In genomic region chr4:63296773-63297172, GRCh38 we compare ENCODE assay signal across 13 cellular contexts.
DNase-seq lines count a peak whose midpoint lies in the region; ATAC-seq and TF ChIP-seq lines count a peak whose summit lies in the region.
"Had no signal": no experiment of that assay in that cellular context is flagged by ENCODE, and none has a peak within 500 bp of the region (broad histone marks: within the 10 kb centered on the region; RNA-seq: fewer than 3 reads in every experiment).

No MANE protein-coding gene starts in this region.

- DNase-seq in D341Med (ENCODE audit: low spot score) (peak; percentile 29), RKO (ENCODE audit: low spot score) (peak; percentile 54), left kidney (ENCODE audit: low read depth, low spot score) (peak; percentile 29), nucleus accumbens (lab: John Stamatoyannopoulos, UW) (no peak), pons (ENCODE audit: low spot score) (no peak)
- DNase-seq: activated B cell treated with CpG ODN at 0.5 μM for 24 hours; CD8-positive, alpha-beta memory T cell; naive thymus-derived CD4-positive, alpha-beta T cell; NCI-H1930 had no signal

- CTCF ChIA-PET in HEK293 (lab: Yijun Ruan, JAX) = interaction anchor here (0.7 to 0.9 kb wide), 2 partner anchors 267 to 1242 kb away, joined by 3 read pairs; no protein-coding TSS in a partner anchor

- no peak overlapping the region for H3K4me3 ChIP-seq in HEK293 (ENCODE audit: low read depth, low read length)
- H3K4me3 ChIP-seq: gastroesophageal sphincter had no signal

- POLR2A ChIA-PET in HEK293 (lab: Yijun Ruan, JAX) = no interaction called here

- H3K36me3 ChIP-seq in HEK293 (ENCODE audit: control insufficient read depth in 2 of 2, insufficient read depth in 1 of 2, low read length in 2 of 2) = no peaks in the 10 kb centered on the region
- H3K36me3 ChIP-seq: gastroesophageal sphincter had no signal

- ATAC-seq in HG03457 (IDR thresholded peaks at IDR 0.05; ENCODE audit: unreplicated experiment) (no peak), HG02981 (IDR thresholded peaks at IDR 0.05; ENCODE audit: unreplicated experiment) (no peak)
- ATAC-seq: gastroesophageal sphincter; naive thymus-derived CD4-positive, alpha-beta T cell had no signal

- H3K9me3 ChIP-seq in HEK293 (ENCODE audit: control insufficient read depth, insufficient read depth, low read depth, low read length) = no peaks in the 10 kb centered on the region
- H3K9me3 ChIP-seq: gastroesophageal sphincter had no signal

- H3K4me1 ChIP-seq in HEK293 (ENCODE audit: control insufficient read depth, insufficient read depth, low read length) = no peaks in the 10 kb centered on the region
- H3K4me1 ChIP-seq: gastroesophageal sphincter had no signal

- H3K27ac ChIP-seq in HEK293 (ENCODE audit: extremely low read depth, low read depth, low read length) = no peak overlapping the region
- H3K27ac ChIP-seq: gastroesophageal sphincter had no signal

- no peak for TF ChIP-seq CTCF in HEK293 (tag by site-specific recombination; IDR thresholded peaks at IDR 0.05)

TF ChIP-seq in HEK293, 187 proteins besides CTCF, POLR2A, EP300 and RAD21:
- TF ChIP-seq ZNF214 (tag by site-specific recombination; IDR thresholded peaks at IDR 0.05; ENCODE audit: borderline replicate concordance) (no peak), SP3 (tag by site-specific recombination; IDR thresholded peaks at IDR 0.05) (no peak), ZNF626 (tag by site-specific recombination; IDR thresholded peaks at IDR 0.05) (no peak), ZBTB8A (tag by site-specific recombination; IDR thresholded peaks at IDR 0.05) (no peak), ZNF311 (tag by site-specific recombination; IDR thresholded peaks at IDR 0.05; ENCODE audit: borderline replicate concordance) (no peak), ZFP41 (tag by site-specific recombination; IDR thresholded peaks at IDR 0.05; ENCODE audit: borderline replicate concordance) (no peak), MEIS1 (CRISPR knock-in tag; IDR thresholded peaks at IDR 0.05; ENCODE audit: borderline replicate concordance) (no peak), ZNF654 (tag by site-specific recombination; IDR thresholded peaks at IDR 0.05; ENCODE audit: low read depth) (peak; percentile 22), ZBTB1 (tag by site-specific recombination; IDR thresholded peaks at IDR 0.05) (no peak)

Comparison
In these comparisons a context has a peak if more than half of its experiments do, and no peak if none do; other contexts are left out.
1. DNase-seq: peak in D341Med (single experiment), RKO (single experiment) and left kidney (single experiment); none in nucleus accumbens (0 of 56) and pons (single experiment).